In genomic region chr4:140326395-140326993, GRCh38 we compare ENCODE assay signal across 8 cellular contexts. TPM values are rescaled to one million over a fixed set of nuclear protein-coding genes. Genes with fewer than 3 reads are reported as not detected.
DNase-seq lines count a peak whose midpoint lies in the region; ATAC-seq and TF ChIP-seq lines count a peak whose summit lies in the region.

No MANE protein-coding gene starts in this region.

- H3K27me3 ChIP-seq in adrenal gland, result no peaks in the 10 kb centered on the region
- H3K27me3 ChIP-seq in right cardiac atrium (ENCODE audit: control insufficient read depth, insufficient read depth), result no peaks in the 10 kb centered on the region

- no peak for TF ChIP-seq POLR2A in adrenal gland (IDR thresholded peaks at IDR 0.05)

- no peak overlapping the region for H3K4me3 ChIP-seq in adrenal gland
- no peak overlapping the region for H3K4me3 ChIP-seq in right cardiac atrium (ENCODE audit: low read length)

- DNase-seq in DMS53 (lab: John Stamatoyannopoulos, UW) (peak; percentile 68), adrenal gland (peak; percentile 22 to 76 (median 37)), right cardiac atrium (no peak), superior temporal gyrus (ENCODE audit: extremely low spot score) (peak; percentile 83)

- no peaks in the 10 kb centered on the region for H3K9me3 ChIP-seq in adrenal gland (replicated peaks in 1 of 3)
- no peaks in the 10 kb centered on the region for H3K9me3 ChIP-seq in right cardiac atrium (ENCODE audit: control insufficient read depth, low read length)

- intact Hi-C loops in adrenal gland (cut with DNase I), result loop anchor here in 1 of 2 donors (10.0 kb wide), 2 partner anchors 172 to 282 kb away; partner anchors contain the start of gene MAML3
- intact Hi-C loops in right cardiac atrium (cut with DNase I), result loop anchor here in 2 of 4 donors (10.0 kb wide), 2 partner anchors 172 to 312 kb away; partner anchors contain the start of gene MAML3 (in 1 of the 2)

- peak; percentile 57 for TF ChIP-seq CTCF in LNCAP (IDR thresholded peaks at IDR 0.05)
- peak; percentile 37 to 72 (median 60) for TF ChIP-seq CTCF in adrenal gland (IDR thresholded peaks at IDR 0.05)

- WGBS in adrenal gland, 4 donors, result 30 to 50% (median 35%) methylated on average over 2 of the region's 2 CpGs
- 54% methylated on average over 2 of the region's 2 CpGs for WGBS in right cardiac atrium

- no peaks in the 10 kb centered on the region for H3K36me3 ChIP-seq in adrenal gland (replicated peaks in 1 of 2)

- ATAC-seq in right cardiac atrium, result peak; percentile 77 to 81
- no peak for ATAC-seq in GM18873 (IDR thresholded peaks at IDR 0.05; ENCODE audit: low FRiP score, unreplicated experiment)
- no peak for ATAC-seq in HG02678 (IDR thresholded peaks at IDR 0.05; ENCODE audit: unreplicated experiment)
- no peak for ATAC-seq in HG03432 (IDR thresholded peaks at IDR 0.05; ENCODE audit: unreplicated experiment)

- H3K27ac ChIP-seq in adrenal gland, result no peak overlapping the region
- H3K27ac ChIP-seq in right cardiac atrium (ENCODE audit: low read length), result no peak overlapping the region

- H3K4me1 ChIP-seq in adrenal gland (replicated peaks in 1 of 2) (no peaks in the 10 kb centered on the region), right cardiac atrium (ENCODE audit: control insufficient read depth, insufficient read depth, low read length) (no peaks in the 10 kb centered on the region)

RNA-seq across cellular contexts. Expression of gene SCOC, which starts 47.0 kb away (rescaled TPM):
- total RNA-seq in adrenal gland (10 to 100 TPM; 28.5 to 82.9 (median 45.3) TPM), right cardiac atrium (10 to 100 TPM; 82.3 to 98.1 (median 88.6) TPM)
- polyA plus RNA-seq in adrenal gland (100 to 1,000 TPM in 1 of 3 donors, 10 to 100 TPM in 2; 38.8 to 101 (median 46.7) TPM), right cardiac atrium (108 TPM)

Comparison
In these comparisons a context has a peak if more than half of its experiments do, and no peak if none do; other contexts are left out.
1. DNase-seq: peak in DMS53 (single experiment), adrenal gland (7 of 7) and superior temporal gyrus (single experiment); none in right cardiac atrium (0 of 3).
2. ATAC-seq: peak in right cardiac atrium (2 of 2); none in GM18873 (single experiment), HG02678 (single experiment) and HG03432 (single experiment).